ENCODE assay signal across 11 cellular contexts in genomic region chr10:77500754-77501151, GRCh38.
DNase-seq lines count a peak whose midpoint lies in the region; ATAC-seq and TF ChIP-seq lines count a peak whose summit lies in the region.
"Had no signal": no experiment of that assay in that cellular context is flagged by ENCODE, and none has a peak within 500 bp of the region (broad histone marks: within the 10 kb centered on the region; RNA-seq: fewer than 3 reads in every experiment).

No MANE protein-coding gene starts in this region.

- H3K36me3 ChIP-seq in breast epithelium (no peaks in the 10 kb centered on the region), OCI-LY7 (ENCODE audit: insufficient read depth, low read length) (no peaks in the 10 kb centered on the region)
- H3K36me3 ChIP-seq: BLaER1 treated with 17β-estradiol and CSF1 and Interleukin-3, amounts not matched to agents 10 nM and 100 nM had no signal

- H3K4me1 ChIP-seq in breast epithelium (no peaks in the 10 kb centered on the region), OCI-LY7 (ENCODE audit: insufficient read depth, low read length, poor library complexity, severe bottlenecking) (no peaks in the 10 kb centered on the region)

- POLR2A ChIA-PET in AG04450 (lab: Yijun Ruan, JAX) (interaction anchor here (0.8 kb wide), 1 partner anchor 180 kb away, joined by 3 read pairs; no protein-coding TSS in a partner anchor), OCI-LY7 (lab: Charles Lee) (no interaction called here)

- H3K27me3 ChIP-seq in AG04450 (ENCODE audit: control insufficient read depth, insufficient read depth, low read length) (no peaks in the 10 kb centered on the region), breast epithelium (no peaks in the 10 kb centered on the region)
- H3K27me3 ChIP-seq: BLaER1 treated with 17β-estradiol and CSF1 and Interleukin-3, amounts not matched to agents 10 nM and 100 nM had no signal

- DNase-seq in AG04450 (ENCODE audit: low read depth, low spot score) = no peak
- DNase-seq in astrocyte of the spinal cord (ENCODE audit: low read depth, low spot score) = peak; percentile 71
- DNase-seq in breast epithelium (ENCODE audit: low spot score in 2 of 2) = no peak
- DNase-seq in OCI-LY7 (ENCODE audit: low spot score) = no peak
- no peak for DNase-seq in coronary artery (ENCODE audit: low spot score)
- DNase-seq in NK-92 (lab: John Stamatoyannopoulos, UW; ENCODE audit: unreplicated experiment) = no peak
- DNase-seq: activated naive CD8-positive, alpha-beta T cell treated with anti-CD3 and anti-CD28 coated beads, Interleukin-2, amount 10 ng/mL, durations not matched to agents 7 days and 5 days; NCI-H526 treated with DMSO at 0.1 percent for 48 hours had no signal

- no peak for TF ChIP-seq POLR2A in breast epithelium (IDR thresholded peaks at IDR 0.05)

- no peaks in the 10 kb centered on the region for H3K9me2 ChIP-seq in OCI-LY7 (ENCODE audit: insufficient read depth, low read length)

- H3K27ac ChIP-seq in AG04450 (ENCODE audit: low read depth, low read length) = peak overlapping the region; percentile 83
- no peak overlapping the region for H3K27ac ChIP-seq in breast epithelium
- H3K27ac ChIP-seq in OCI-LY7 (ENCODE audit: low read depth, low read length, poor library complexity, severe bottlenecking) = no peak overlapping the region
- peak overlapping the region in 1 of 2 donors; percentile 14 for H3K27ac ChIP-seq in coronary artery
- H3K27ac ChIP-seq: BLaER1 treated with 17β-estradiol and CSF1 and Interleukin-3, amounts not matched to agents 10 nM and 100 nM had no signal

- in situ Hi-C loops in astrocyte of the spinal cord (cut with HindIII; ENCODE audit: low sequenced_read_pairs) = no loop called here

- BruUV-seq in OCI-LY7 (replicated peaks; lab: Mats Ljungman, UMichigan) = no TSS peak

- CTCF ChIA-PET in AG04450 (lab: Charles Lee) (interaction anchor here (0.5 kb wide), 1 partner anchor 219 kb away, joined by 6 read pairs; no protein-coding TSS in a partner anchor), OCI-LY7 (lab: Charles Lee; ENCODE audit: unreplicated experiment) (no interaction called here)

- ATAC-seq in GM21381 (IDR thresholded peaks at IDR 0.05; ENCODE audit: unreplicated experiment) (peak; percentile 46), HG03342 (IDR thresholded peaks at IDR 0.05; ENCODE audit: unreplicated experiment) (peak; percentile 57)

- no peaks in the 10 kb centered on the region for H3K79me2 ChIP-seq in OCI-LY7 (ENCODE audit: insufficient read depth, low read depth, low read length)

- intact Hi-C loops in breast epithelium (cut with DNase I; ENCODE audit: low total_unique reads) = no loop called here
- intact Hi-C loops in OCI-LY7 (cut with micrococcal nuclease; ENCODE audit: unreplicated experiment) = no loop called here

- H3K9me3 ChIP-seq in AG04450 (ENCODE audit: control insufficient read depth, insufficient read depth, low read length) (no peaks in the 10 kb centered on the region), breast epithelium (no peaks in the 10 kb centered on the region), OCI-LY7 (ENCODE audit: low read length) (no peaks in the 10 kb centered on the region)
- H3K9me3 ChIP-seq: BLaER1 treated with 17β-estradiol and CSF1 and Interleukin-3, amounts not matched to agents 10 nM and 100 nM had no signal

- H2AFZ ChIP-seq in OCI-LY7 (ENCODE audit: low read length) = no peak overlapping the region

- H3K4me3 ChIP-seq in AG04450 (ENCODE audit: low read depth, low read length) = no peak overlapping the region
- H3K4me3 ChIP-seq in astrocyte of the spinal cord (ENCODE audit: low read depth, low read length) = no peak overlapping the region
- H3K4me3 ChIP-seq in breast epithelium = no peak overlapping the region
- no peak overlapping the region for H3K4me3 ChIP-seq in OCI-LY7 (ENCODE audit: low read depth, low read length, poor library complexity, severe bottlenecking)
- H3K4me3 ChIP-seq in coronary artery = no peak overlapping the region
- H3K4me3 ChIP-seq: BLaER1 treated with 17β-estradiol and CSF1 and Interleukin-3, amounts not matched to agents 10 nM and 100 nM had no signal

- no peaks in the 10 kb centered on the region for H4K20me1 ChIP-seq in OCI-LY7 (ENCODE audit: insufficient read depth, low read length)

- TF ChIP-seq CTCF in AG04450 (IDR thresholded peaks at IDR 0.05; ENCODE audit: low read depth, low read length) (no peak), astrocyte of the spinal cord (IDR thresholded peaks at IDR 0.05; ENCODE audit: low read depth, low read length) (no peak), breast epithelium (IDR thresholded peaks at IDR 0.05) (no peak), OCI-LY7 (conservative IDR thresholded peaks at IDR 0.05; ENCODE audit: low read length) (no peak), coronary artery (IDR thresholded peaks at IDR 0.05) (no peak)

- H3K4me2 ChIP-seq in OCI-LY7 (ENCODE audit: low read length) = no peak overlapping the region
